ENCODE assay signal across 24 cellular contexts in genomic region chr20:53768329-53768728, GRCh38.
A peak's percentile ranks its signal among the peaks of the same experiment; 100 is the strongest.
DNase-seq lines count a peak whose midpoint lies in the region; ATAC-seq, FAIRE-seq and TF ChIP-seq lines count a peak whose summit lies in the region.
"Had no signal": no experiment of that assay in that cellular context is flagged by ENCODE, and none has a peak within 500 bp of the region (broad histone marks: within the 10 kb centered on the region; RNA-seq: fewer than 3 reads in every experiment).

No MANE protein-coding gene starts in this region.

- H3K9ac ChIP-seq in GM12878 (ENCODE audit: control insufficient read depth, insufficient read depth, low read length), result no peak overlapping the region
- H3K9ac ChIP-seq in mesendoderm (ENCODE audit: low read length), result no peak overlapping the region

- H2AK5ac ChIP-seq in mesendoderm (ENCODE audit: low read length), result no peak overlapping the region

- H3K4ac ChIP-seq in mesendoderm (ENCODE audit: low read depth, low read length), result no peak overlapping the region

- no peak overlapping the region for H4K8ac ChIP-seq in mesendoderm (ENCODE audit: low read depth, low read length)

- no peaks in the 10 kb centered on the region for H3K79me2 ChIP-seq in GM12878 (ENCODE audit: control insufficient read depth, insufficient read depth, low read length)
- H3K79me2 ChIP-seq in mesendoderm (ENCODE audit: control insufficient read depth, insufficient read depth, low read length), result no peaks in the 10 kb centered on the region

- no peaks in the 10 kb centered on the region for H3K9me3 ChIP-seq in GM12878 (replicated peaks; ENCODE audit: control insufficient read depth, insufficient read depth, low read length)
- H3K9me3 ChIP-seq: ascending aorta, thoracic aorta had no signal

- RAD21 ChIA-PET in GM12878 (lab: Charles Lee; ENCODE audit: unreplicated experiment), result interaction anchor here (1.1 to 1.7 kb wide), 4 partner anchors 14 to 146 kb away, joined by 3 to 7 read pairs (median 4); no protein-coding TSS in a partner anchor

- H3K4me2 ChIP-seq in GM12878 (ENCODE audit: control insufficient read depth, insufficient read depth) (no peak overlapping the region), mesendoderm (ENCODE audit: low read length) (no peak overlapping the region)

- SMC1A ChIA-PET in GM12878 (lab: Charles Lee; ENCODE audit: uncharacterized antibody, unreplicated experiment), result interaction anchor here (0.9 to 1.9 kb wide), 7 partner anchors 9 to 22 kb away, joined by 3 to 8 read pairs (median 4); no protein-coding TSS in a partner anchor

- intact Hi-C loops in GM12878 (cut with micrococcal nuclease; ENCODE audit: unreplicated experiment), result no loop called here
- intact Hi-C loops in activated T-helper 1 cell treated with anti-CD3 and anti-CD28 coated beads, Interleukin-12 subunit alpha, Interleukin-12 subunit beta, Interleukin-2, Interleukin-4 antibody, amounts not matched to agents 30 ng/mL and 10 ng/mL and 1 ng/mL, durations not matched to agents 14 hours and 24 hours and 36 hours (cut with micrococcal nuclease), result no loop called here

- no peaks in the 10 kb centered on the region for H3K36me3 Mint-ChIP-seq in activated T-helper 1 cell treated with anti-CD3 and anti-CD28 coated beads, Interleukin-12 subunit alpha, Interleukin-12 subunit beta, Interleukin-2, Interleukin-4 antibody, amounts not matched to agents 30 ng/mL and 10 ng/mL and 1 ng/mL, durations not matched to agents 14 hours and 24 hours and 36 hours (ENCODE audit: low read depth)
- H3K36me3 Mint-ChIP-seq: activated naive CD4-positive, alpha-beta T cell treated with anti-CD3 and anti-CD28 coated beads, Interleukin-2, amount 50 U/mL, for 24 hours; naive thymus-derived CD8-positive, alpha-beta T cell had no signal

- POLR2A ChIA-PET in GM12878 (lab: Charles Lee), result interaction anchor here (0.8 kb wide), 1 partner anchor 60 kb away, joined by 3 read pairs; no protein-coding TSS in a partner anchor

- no peak for TF ChIP-seq RAD21 in GM12878 (IDR thresholded peaks at IDR 0.05; ENCODE audit: insufficient read depth, low read depth, low read length)

- FAIRE-seq in HTR-8/SVneo (lab: Jason Lieb, UNC) (peak; percentile 74), GM12878 (lab: Jason Lieb, UNC) (no peak), GM12891 (lab: Jason Lieb, UNC) (no peak)

- no peaks in the 10 kb centered on the region for H3K36me3 ChIP-seq in GM12878 (ENCODE audit: control insufficient read depth in 2 of 2, insufficient read depth in 2 of 2, low read length in 1 of 2)
- no peaks in the 10 kb centered on the region for H3K36me3 ChIP-seq in mesendoderm (ENCODE audit: control insufficient read depth, insufficient read depth, low read length)
- H3K36me3 ChIP-seq: ascending aorta, thoracic aorta had no signal

- H3K27ac ChIP-seq in GM12878 (ENCODE audit: control insufficient read depth, insufficient read depth) (no peak overlapping the region), mesendoderm (ENCODE audit: low read depth, low read length) (no peak overlapping the region)
- H3K27ac ChIP-seq: ascending aorta, thoracic aorta had no signal

- H3K56ac ChIP-seq in mesendoderm (ENCODE audit: low read length), result no peak overlapping the region

- no peaks in the 10 kb centered on the region for H3K27me3 Mint-ChIP-seq in activated T-helper 1 cell treated with anti-CD3 and anti-CD28 coated beads, Interleukin-12 subunit alpha, Interleukin-12 subunit beta, Interleukin-2, Interleukin-4 antibody, amounts not matched to agents 30 ng/mL and 10 ng/mL and 1 ng/mL, durations not matched to agents 14 hours and 24 hours and 36 hours (ENCODE audit: insufficient read depth)
- H3K27me3 Mint-ChIP-seq: activated naive CD4-positive, alpha-beta T cell treated with anti-CD3 and anti-CD28 coated beads, Interleukin-2, amount 50 U/mL, for 24 hours; dendritic cell treated with granulocyte-macrophage colony-stimulating factor and Interleukin-4, amounts not matched to agents 40 ng/mL and 50 ng/mL, for 4 days; naive thymus-derived CD8-positive, alpha-beta T cell had no signal

- H3K4me3 ChIP-seq in GM12878 (no peak overlapping the region), mesendoderm (ENCODE audit: low read length) (no peak overlapping the region)
- H3K4me3 ChIP-seq: ascending aorta, thoracic aorta had no signal

- no peak overlapping the region for H2BK5ac ChIP-seq in mesendoderm (ENCODE audit: low read length)

- H2BK15ac ChIP-seq in mesendoderm (replicated peaks; ENCODE audit: low read depth), result no peak overlapping the region

- no peak overlapping the region for H2AFZ ChIP-seq in GM12878 (ENCODE audit: control insufficient read depth, low read depth, low read length)

- H3K18ac ChIP-seq in mesendoderm (ENCODE audit: low read length), result no peak overlapping the region

- H3K27ac Mint-ChIP-seq in activated T-helper 1 cell treated with anti-CD3 and anti-CD28 coated beads, Interleukin-12 subunit alpha, Interleukin-12 subunit beta, Interleukin-2, Interleukin-4 antibody, amounts not matched to agents 30 ng/mL and 10 ng/mL and 1 ng/mL, durations not matched to agents 14 hours and 24 hours and 36 hours, result no peak overlapping the region
- H3K27ac Mint-ChIP-seq: activated naive CD4-positive, alpha-beta T cell treated with anti-CD3 and anti-CD28 coated beads, Interleukin-2, amount 50 U/mL, for 24 hours; dendritic cell treated with granulocyte-macrophage colony-stimulating factor and Interleukin-4, amounts not matched to agents 40 ng/mL and 50 ng/mL, for 4 days had no signal

- no peaks in the 10 kb centered on the region for H4K20me1 ChIP-seq in GM12878 (ENCODE audit: control insufficient read depth, insufficient read depth)

- DNase-seq in ELF-1 (ENCODE audit: low read depth, low spot score), result peak; percentile 49
- DNase-seq in HTR-8/SVneo (ENCODE audit: insufficient read length, low spot score), result no peak
- DNase-seq in GM12878 (ENCODE audit: low read depth, low spot score), result no peak
- DNase-seq in mesendoderm, result peak; percentile 80
- no peak for DNase-seq in activated T-helper 1 cell treated with anti-CD3 and anti-CD28 coated beads, Interleukin-12 subunit alpha, Interleukin-12 subunit beta, Interleukin-2, Interleukin-4 antibody, amounts not matched to agents 30 ng/mL and 10 ng/mL and 1 ng/mL, durations not matched to agents 14 hours and 24 hours and 36 hours (ENCODE audit: low spot score)
- no peak for DNase-seq in GM12891 (ENCODE audit: insufficient read length, low spot score)
- DNase-seq: activated CD4-positive, alpha-beta T cell treated with anti-CD3 and anti-CD28 coated beads, Interleukin-2, amount 50 U/mL, for 4 hours; activated CD4-positive, CD25-positive, alpha-beta regulatory T cell; C1 segment of cervical spinal cord; caudate nucleus; DMS79 treated with DMSO at 0.1 percent for 48 hours; left cardiac atrium; naive thymus-derived CD8-positive, alpha-beta T cell; NCI-H187 treated with DMSO at 0.1 percent for 48 hours; NCI-H82; retina; SIG-M5 had no signal

- WGBS in GM12878 (ENCODE audit: insufficient coverage, insufficient replicate concordance, low lambda C conversion rate, missing lambda C conversion rate), result 83% methylated on average over 4 of the region's 4 CpGs
- no CpG with 5 or more reads among the region's 4 CpGs for WGBS in mesendoderm (ENCODE audit: extremely low coverage, insufficient coverage, low lambda C conversion rate)

- no peak for TF ChIP-seq EP300 in GM12878 (IDR thresholded peaks at IDR 0.05; ENCODE audit: borderline replicate concordance in 1 of 2, control insufficient read depth in 1 of 2, low read depth in 2 of 2, low read length in 2 of 2)

- CTCF ChIA-PET in GM12878 (lab: Yijun Ruan, JAX), result interaction anchor here (0.7 to 1.9 kb wide), 3 partner anchors 11 to 89 kb away, joined by 3 to 6 read pairs (median 3); no protein-coding TSS in a partner anchor

- no peak for TF ChIP-seq POLR2A in GM12878 (IDR thresholded peaks at IDR 0.05; ENCODE audit: low read depth, low read length)
- no peak for TF ChIP-seq POLR2A in GM12891 (IDR thresholded peaks at IDR 0.05; ENCODE audit: low read depth, low read length)

- H3K4me1 ChIP-seq in GM12878 (ENCODE audit: control insufficient read depth, insufficient read depth, low read length) (peaks cover 4% of the 10 kb centered on the region; the same call in 1 of the 2 replicates), mesendoderm (ENCODE audit: control insufficient read depth, low read depth, low read length) (no peaks in the 10 kb centered on the region)

- no peak overlapping the region for H3K4me3 Mint-ChIP-seq in activated T-helper 1 cell treated with anti-CD3 and anti-CD28 coated beads, Interleukin-12 subunit alpha, Interleukin-12 subunit beta, Interleukin-2, Interleukin-4 antibody, amounts not matched to agents 30 ng/mL and 10 ng/mL and 1 ng/mL, durations not matched to agents 14 hours and 24 hours and 36 hours
- H3K4me3 Mint-ChIP-seq: activated naive CD4-positive, alpha-beta T cell treated with anti-CD3 and anti-CD28 coated beads, Interleukin-2, amount 50 U/mL, for 24 hours; dendritic cell treated with granulocyte-macrophage colony-stimulating factor and Interleukin-4, amounts not matched to agents 40 ng/mL and 50 ng/mL, for 4 days; naive thymus-derived CD8-positive, alpha-beta T cell had no signal

- H4K5ac ChIP-seq in mesendoderm (ENCODE audit: low read length), result no peak overlapping the region

- H3K4me1 Mint-ChIP-seq in activated T-helper 1 cell treated with anti-CD3 and anti-CD28 coated beads, Interleukin-12 subunit alpha, Interleukin-12 subunit beta, Interleukin-2, Interleukin-4 antibody, amounts not matched to agents 30 ng/mL and 10 ng/mL and 1 ng/mL, durations not matched to agents 14 hours and 24 hours and 36 hours (ENCODE audit: low read depth), result peaks cover 15% of the 10 kb centered on the region

- no peaks in the 10 kb centered on the region for H3K79me1 ChIP-seq in mesendoderm (ENCODE audit: low read length)

- no peak for TF ChIP-seq CTCF in GM12878 (IDR thresholded peaks at IDR 0.05 in 2 of 3, conservative IDR thresholded peaks at IDR 0.05 in 1 of 3; ENCODE audit: control insufficient read depth in 2 of 3, extremely low read depth in 1 of 3, insufficient read depth in 1 of 3, low read depth in 3 of 3, low read length in 3 of 3)

- in situ Hi-C loops in GM12878 (cut with MboI), result no loop called here

- H2BK120ac ChIP-seq in mesendoderm (ENCODE audit: low read depth, low read length), result no peak overlapping the region

- H3K27me3 ChIP-seq in GM12878 (replicated peaks in 1 of 2; ENCODE audit: control insufficient read depth in 2 of 2, insufficient read depth in 2 of 2, low read length in 1 of 2), result no peaks in the 10 kb centered on the region
- no peaks in the 10 kb centered on the region for H3K27me3 ChIP-seq in mesendoderm (ENCODE audit: insufficient read depth, low read length, poor library complexity)
- H3K27me3 ChIP-seq: ascending aorta had no signal

- ATAC-seq in GM12878 (peak; percentile 24; the same call in 1 of the 3 replicates), HG03460 (IDR thresholded peaks at IDR 0.05; ENCODE audit: unreplicated experiment) (no peak), HG02973 (IDR thresholded peaks at IDR 0.05; ENCODE audit: unreplicated experiment) (no peak)
- ATAC-seq: left cardiac atrium; naive thymus-derived CD8-positive, alpha-beta T cell; PC-3 had no signal

- H3K9me3 Mint-ChIP-seq in activated T-helper 1 cell treated with anti-CD3 and anti-CD28 coated beads, Interleukin-12 subunit alpha, Interleukin-12 subunit beta, Interleukin-2, Interleukin-4 antibody, amounts not matched to agents 30 ng/mL and 10 ng/mL and 1 ng/mL, durations not matched to agents 14 hours and 24 hours and 36 hours, result no peaks in the 10 kb centered on the region
- H3K9me3 Mint-ChIP-seq: activated naive CD4-positive, alpha-beta T cell treated with anti-CD3 and anti-CD28 coated beads, Interleukin-2, amount 50 U/mL, for 24 hours; dendritic cell treated with granulocyte-macrophage colony-stimulating factor and Interleukin-4, amounts not matched to agents 40 ng/mL and 50 ng/mL, for 4 days; naive thymus-derived CD8-positive, alpha-beta T cell had no signal

- no TSS peak for BruUV-seq in GM12878 (replicated peaks; lab: Mats Ljungman, UMichigan)

- H3K23ac ChIP-seq in mesendoderm (ENCODE audit: low read length), result no peak overlapping the region

Comparison
In these comparisons a context has a peak if more than half of its experiments do, and no peak if none do; other contexts are left out.
1. DNase-seq: peak in ELF-1 (single experiment) and mesendoderm (single experiment); none in HTR-8/SVneo (single experiment), GM12878 (single experiment), activated T-helper 1 cell treated with anti-CD3 and anti-CD28 coated beads, Interleukin-12 subunit alpha, Interleukin-12 subunit beta, Interleukin-2, Interleukin-4 antibody, amounts not matched to agents 30 ng/mL and 10 ng/mL and 1 ng/mL, durations not matched to agents 14 hours and 24 hours and 36 hours (single experiment) and GM12891 (single experiment).